ENCODE assay signal across 13 cellular contexts in genomic region chr9:132978451-132979087, GRCh38. TPM values are rescaled to one million over a fixed set of nuclear protein-coding genes. Genes with fewer than 3 reads are reported as not detected.
A peak's percentile ranks its signal among the peaks of the same experiment; 100 is the strongest.
DNase-seq lines count a peak whose midpoint lies in the region; TF ChIP-seq lines count a peak whose summit lies in the region.
"Had no signal": no experiment of that assay in that cellular context is flagged by ENCODE, and none has a peak within 500 bp of the region (broad histone marks: within the 10 kb centered on the region; RNA-seq: fewer than 3 reads in every experiment).

GFI1B (plus strand) TSS chr9:132978694; CDS start chr9:132986679, 7,985 bp downstream.

- DNase-seq in NOMO-1 (lab: John Stamatoyannopoulos, UW; ENCODE audit: unreplicated experiment in 2 of 2) (peak; percentile 48 to 59), NOMO-1 treated with dmso at 0.1 percent for 144 hours (lab: John Stamatoyannopoulos, UW; ENCODE audit: unreplicated experiment) (no peak), NCI-H146 treated with DMSO at 0.1 percent for 48 hours (lab: John Stamatoyannopoulos, UW; ENCODE audit: unreplicated experiment) (peak; percentile 8), endodermal cell (peak; percentile 84), HK-2 (ENCODE audit: unreplicated experiment) (no peak), T-helper 9 cell (no peak)
- DNase-seq in stimulated activated naive CD4-positive, alpha-beta T cell treated with Interleukin-2 at 50 U/mL for 16 hours (lab: John Stamatoyannopoulos, UW) = no peak
- DNase-seq: activated effector memory CD4-positive, alpha-beta T cell treated with Interleukin-2 at 50 U/mL for 16 hours; NCI-H187 treated with DMSO at 0.1 percent for 48 hours; stimulated activated CD4-positive, alpha-beta T cell treated with anti-CD3 and anti-CD28 coated beads, Interleukin-1b, Interleukin-23, amount 100 ng/mL, for 48 hours had no signal

- 47 to 50% methylated on average over 21 to 24 of the region's 24 CpGs for WGBS in endodermal cell (ENCODE audit: insufficient coverage in 1 of 2, insufficient read length in 1 of 2), 2 experiments

- H3K36me3 Mint-ChIP-seq in endodermal cell (ENCODE audit: low read depth) = no peaks in the 10 kb centered on the region

- TF ChIP-seq CTCF in endodermal cell (conservative IDR thresholded peaks at IDR 0.05) = no peak

- peaks cover 39% of the 10 kb centered on the region for H3K27me3 ChIP-seq in endodermal cell (ENCODE audit: control insufficient read depth, insufficient read depth, low read length, poor library complexity, severe bottlenecking)
- peaks cover 75% of the 10 kb centered on the region for H3K27me3 ChIP-seq in skeletal muscle satellite cell (ENCODE audit: control insufficient read depth, insufficient read depth, low read length)

- H3K4me1 Mint-ChIP-seq in endodermal cell = peaks cover 15% of the 10 kb centered on the region

- H3K4me2 ChIP-seq in skeletal muscle satellite cell (ENCODE audit: low read length) = peak within 1 kb of the TSS; percentile 50

- no peak within 1 kb of the TSS for H3K27ac ChIP-seq in endodermal cell (ENCODE audit: low read depth, low read length)
- H3K27ac ChIP-seq: parathyroid adenoma had no signal

- peaks cover 29% of the 10 kb centered on the region for H3K27me3 Mint-ChIP-seq in endodermal cell (ENCODE audit: insufficient read depth)

- no peaks in the 10 kb centered on the region for H3K36me3 ChIP-seq in endodermal cell (ENCODE audit: control insufficient read depth, insufficient read depth, low read length)
- no peaks in the 10 kb centered on the region for H3K36me3 ChIP-seq in skeletal muscle satellite cell (ENCODE audit: insufficient read depth, low read length)

- H3K4me3 ChIP-seq in endodermal cell (ENCODE audit: low read length) (no peak within 1 kb of the TSS), skeletal muscle satellite cell (ENCODE audit: low read length) (no peak within 1 kb of the TSS)

- H3K9ac ChIP-seq in endodermal cell (ENCODE audit: extremely low read depth, low read length, poor library complexity, severe bottlenecking) (no peak within 1 kb of the TSS), skeletal muscle satellite cell (ENCODE audit: low read depth, low read length) (no peak within 1 kb of the TSS)
- H3K9ac ChIP-seq: parathyroid adenoma had no signal

- H3K9me3 ChIP-seq in endodermal cell (ENCODE audit: control insufficient read depth, low read length) (no peaks in the 10 kb centered on the region), skeletal muscle satellite cell (replicated peaks; ENCODE audit: low read length) (no peaks in the 10 kb centered on the region)

- no peak within 1 kb of the TSS for H3K27ac Mint-ChIP-seq in endodermal cell

- no peaks in the 10 kb centered on the region for H3K4me1 ChIP-seq in endodermal cell (ENCODE audit: control insufficient read depth, insufficient read depth, low read length)
- no peaks in the 10 kb centered on the region for H3K4me1 ChIP-seq in skeletal muscle satellite cell (ENCODE audit: control insufficient read depth, insufficient read depth, low read length)
- H3K4me1 ChIP-seq: parathyroid adenoma had no signal

- H3K4me3 Mint-ChIP-seq in endodermal cell = peak within 1 kb of the TSS; percentile 12

- H3K9me3 Mint-ChIP-seq in endodermal cell = no peaks in the 10 kb centered on the region

RNA-seq across cellular contexts. Expression of gene GFI1B, which starts in this region (rescaled TPM):
- total RNA-seq in endodermal cell = under 1 TPM in 1 of 2 donors, not detected in 1; 0.44 TPM
- not detected for polyA plus RNA-seq in endodermal cell (2013, experiment 1 of 2)
- not detected for polyA plus RNA-seq in endodermal cell (2013, experiment 2 of 2)
- total RNA-seq in skeletal muscle satellite cell (2012; rRNA removed) = not detected in 2 replicates
- polyA plus RNA-seq: keratinocyte had no signal

Comparison
In these comparisons a context has a peak if more than half of its experiments do, and no peak if none do; other contexts are left out.
1. DNase-seq: peak in NOMO-1 (2 of 2) and NCI-H146 treated with DMSO at 0.1 percent for 48 hours (single experiment); none in NOMO-1 treated with dmso at 0.1 percent for 144 hours (single experiment), HK-2 (single experiment), stimulated activated naive CD4-positive, alpha-beta T cell treated with Interleukin-2 at 50 U/mL for 16 hours (single experiment) and T-helper 9 cell (single experiment).
2. Peak in DNase-seq in endodermal cell; RNA of the gene not detected or under 1 TPM.